In genomic region chr20:24584538-24585356, GRCh38 we compare ENCODE assay signal across 1 cellular context.
TF ChIP-seq lines count a peak whose summit lies in the region.

No MANE protein-coding gene starts in this region.

TF ChIP-seq in IMR-90, 13 proteins besides CTCF, POLR2A, EP300 and RAD21 (continued from another document):
- TF ChIP-seq ELK1 (IDR thresholded peaks at IDR 0.05; ENCODE audit: borderline replicate concordance, low read depth, low read length), result no peak
- TF ChIP-seq MXI1 (IDR thresholded peaks at IDR 0.05; ENCODE audit: borderline replicate concordance, low read depth, low read length), result no peak
